8 cellular contexts compared by ENCODE assay signal in genomic region chr19:8396563-8397203, GRCh38. TPM values are rescaled to one million over a fixed set of nuclear protein-coding genes. Genes with fewer than 3 reads are reported as not detected.
DNase-seq lines count a peak whose midpoint lies in the region; ATAC-seq, FAIRE-seq and TF ChIP-seq lines count a peak whose summit lies in the region.

No MANE protein-coding gene starts in this region.

- FAIRE-seq in HepG2 (lab: Jason Lieb, UNC) = peak; percentile 23

- H2AFZ ChIP-seq in HepG2 (ENCODE audit: low read length) = no peak overlapping the region

- ATAC-seq in HepG2 (peak; percentile 48), HG02852 (IDR thresholded peaks at IDR 0.05; ENCODE audit: unreplicated experiment) (no peak)

- POLR2A ChIA-PET in HepG2 (lab: Yijun Ruan, JAX) = no interaction called here

- H3K9ac ChIP-seq in HepG2 (ENCODE audit: insufficient read depth, low read depth, low read length) = no peak overlapping the region

- H3K79me2 ChIP-seq in HepG2 (ENCODE audit: insufficient read depth, low read length) = peaks cover 46% of the 10 kb centered on the region

- H4K20me1 ChIP-seq in HepG2 (ENCODE audit: insufficient read depth, low read length) = peaks cover 6% of the 10 kb centered on the region

- no peaks in the 10 kb centered on the region for H3K27me3 ChIP-seq in HepG2 (ENCODE audit: control insufficient read depth in 1 of 2, insufficient read depth in 2 of 2, low read length in 2 of 2)

- no peak overlapping the region for H3K4me2 ChIP-seq in HepG2 (ENCODE audit: low read depth, low read length)

- in situ Hi-C loops in G401 (cut with HindIII; ENCODE audit: low sequenced_read_pairs) (no loop called here), HepG2 (cut with HindIII; ENCODE audit: extremely low pct_ligation_motif_present, low pct_unique_long_range_greater_than_20kb) (loop anchor here (5.0 kb wide), 1 partner anchor 44 kb away; no protein-coding TSS in a partner anchor)

- no peak overlapping the region for H3K4me3 ChIP-seq in HepG2 (replicated peaks in 1 of 3; ENCODE audit: insufficient read depth in 1 of 3, low read depth in 2 of 3, low read length in 3 of 3)

- H3K27ac ChIP-seq in cingulate gyrus (ENCODE audit: low read depth, low read length) (peak overlapping the region; percentile 99), HepG2 (ENCODE audit: extremely low read length, insufficient read depth, low read length) (no peak overlapping the region)

- H3K4me1 ChIP-seq in HepG2 (ENCODE audit: insufficient read depth, low read length) = peaks cover 55% of the 10 kb centered on the region

- intact Hi-C loops in HepG2 (cut with micrococcal nuclease; ENCODE audit: unreplicated experiment) = loop anchor here (1.0 kb wide), 1 partner anchor 42 kb away; no protein-coding TSS in a partner anchor

- H3K9me3 ChIP-seq in HepG2 (ENCODE audit: low read length) = no peaks in the 10 kb centered on the region

- peak; percentile 81 for TF ChIP-seq CTCF in HepG2 (CRISPR knock-in tag; IDR thresholded peaks at IDR 0.05)

- TF ChIP-seq POLR2A in HepG2 (IDR thresholded peaks at IDR 0.05; ENCODE audit: insufficient read depth in 1 of 2, low read depth in 2 of 2, low read length in 2 of 2) = no peak

- no peak for TF ChIP-seq EP300 in HepG2 (IDR thresholded peaks at IDR 0.05; ENCODE audit: low read depth in 2 of 2, low read length in 2 of 2)
- no peak for TF ChIP-seq EP300 in HepG2 (CRISPR knock-in tag; IDR thresholded peaks at IDR 0.05; ENCODE audit: borderline replicate concordance)

- no TSS peak for BruUV-seq in HepG2 (replicated peaks; lab: Mats Ljungman, UMichigan)

- TF ChIP-seq RAD21 in HepG2 (CRISPR knock-in tag; IDR thresholded peaks at IDR 0.05) = peak; percentile 71

- WGBS in HepG2 (ENCODE audit: low lambda C conversion rate) = 65% methylated on average over 16 of the region's 22 CpGs

- H3K36me3 ChIP-seq in HepG2 (replicated peaks in 1 of 2; ENCODE audit: control insufficient read depth in 1 of 2, insufficient read depth in 2 of 2, low read length in 2 of 2) = peaks cover 0 to 7% of the 10 kb centered on the region in 2 experiments; a peak in 1 of 5 replicates

- CTCF ChIA-PET in HepG2 (lab: Yijun Ruan, JAX; ENCODE audit: low intra/inter-chr PET ratio, low total read pairs) = interaction anchor here (1.5 to 2.7 kb wide), 2 partner anchors 42 to 49 kb away, joined by 5 to 35 read pairs; no protein-coding TSS in a partner anchor

- DNase-seq in G401 (ENCODE audit: low spot score) (peak; percentile 52), MV-4-11 (lab: John Stamatoyannopoulos, UW) (peak; percentile 52), HepG2 (ENCODE audit: low spot score) (peak; percentile 35), NCI-H446 treated with DMSO at 0.1 percent for 48 hours (lab: John Stamatoyannopoulos, UW) (no peak)
- peak; percentile 70 for DNase-seq in activated CD4-positive, alpha-beta T cell treated with anti-CD3 and anti-CD28 coated beads, Interleukin-2, amount 50 U/mL, for 1 hour
- peak; percentile 33 to 39 for DNase-seq in stimulated activated CD8-positive, alpha-beta memory T cell treated with anti-CD3 and anti-CD28 coated beads, Interleukin-15, amount 100 ng/mL, for 4 hours (ENCODE audit: low read depth in 2 of 2)

RNA-seq across cellular contexts. Expression of gene RAB11B, which starts 6.5 kb away (rescaled TPM):
- total RNA-seq in G401 (2014; rRNA removed; shearing (Covaris generic)) = 30.4 and 39.1 TPM in 2 replicates
- 6.0 and 11.5 TPM in 2 replicates for total RNA-seq in HepG2 (2016; rRNA removed; fragmentation: Illumina TruSeq; extraction: Trizol)
- 3.2 and 5.3 TPM in 2 replicates for total RNA-seq in HepG2 (2016; cell fraction: cytosol; rRNA removed; fragmentation: Illumina TruSeq; extraction: Trizol; ENCODE audit: low read depth)
- total RNA-seq in HepG2 (2016; cell fraction: insoluble cytoplasmic fraction; rRNA removed; fragmentation: Illumina TruSeq; extraction: Trizol) = 5.3 and 9.6 TPM in 2 replicates
- 5.5 and 8.1 TPM in 2 replicates for total RNA-seq in HepG2 (2016; cell fraction: membrane; rRNA removed; fragmentation: Illumina TruSeq; extraction: Trizol)
- total RNA-seq in HepG2 (2016; cell fraction: nucleus; rRNA removed; fragmentation: Illumina TruSeq; extraction: Trizol) = 10.6 and 12.6 TPM in 2 replicates
- polyA plus RNA-seq in HepG2 (2011; rRNA removed) = 28.4 and 39.6 TPM in 2 replicates
- polyA plus RNA-seq in HepG2 (2011; cell fraction: cytosol; rRNA removed) = 25.6 and 37.5 TPM in 2 replicates
- 145 and 155 TPM in 2 replicates for polyA plus RNA-seq in HepG2 (2011; cell fraction: nucleus; rRNA removed)
- polyA plus RNA-seq in HepG2 (2012) = 60.0 and 70.4 TPM in 2 replicates
- polyA plus RNA-seq in HepG2 (2016; cell fraction: cytosol; fragmentation: Illumina TruSeq; extraction: Trizol; ENCODE audit: low read depth) = 12.4 and 13.3 TPM in 2 replicates
- 42.9 and 48.7 TPM in 2 replicates for polyA plus RNA-seq in HepG2 (2016; cell fraction: insoluble cytoplasmic fraction; fragmentation: Illumina TruSeq; extraction: Trizol; ENCODE audit: low read depth)
- polyA plus RNA-seq in HepG2 (2016; cell fraction: membrane; fragmentation: Illumina TruSeq; extraction: Trizol; ENCODE audit: low read depth) = 18.3 and 20.3 TPM in 2 replicates
- polyA plus RNA-seq in HepG2 (2016; cell fraction: nucleus; fragmentation: Illumina TruSeq; extraction: Trizol; ENCODE audit: insufficient read depth, low read depth) = 54.5 and 58.9 TPM in 2 replicates
- polyA minus RNA-seq in HepG2 (2011; rRNA and poly(A)+ RNA removed; ENCODE audit: low replicate concordance) = 12.0 and 69.0 TPM in 2 replicates
- polyA minus RNA-seq in HepG2 (2011; cell fraction: cytosol; rRNA and poly(A)+ RNA removed) = 33.6 and 48.7 TPM in 2 replicates
- polyA minus RNA-seq in HepG2 (2011; cell fraction: nucleus; rRNA and poly(A)+ RNA removed) = 27.7 and 30.1 TPM in 2 replicates

RNA-seq across cellular contexts. Expression of gene MARCHF2, which starts 16.4 kb away (rescaled TPM):
- 45.4 and 49.0 TPM in 2 replicates for total RNA-seq in G401 (2014; rRNA removed; shearing (Covaris generic))
- 10.6 and 12.7 TPM in 2 replicates for total RNA-seq in HepG2 (2016; rRNA removed; fragmentation: Illumina TruSeq; extraction: Trizol)
- 59.6 and 64.1 TPM in 2 replicates for total RNA-seq in HepG2 (2016; cell fraction: cytosol; rRNA removed; fragmentation: Illumina TruSeq; extraction: Trizol; ENCODE audit: low read depth)
- total RNA-seq in HepG2 (2016; cell fraction: insoluble cytoplasmic fraction; rRNA removed; fragmentation: Illumina TruSeq; extraction: Trizol) = 8.2 and 12.9 TPM in 2 replicates
- total RNA-seq in HepG2 (2016; cell fraction: membrane; rRNA removed; fragmentation: Illumina TruSeq; extraction: Trizol) = 65.2 and 66.6 TPM in 2 replicates
- total RNA-seq in HepG2 (2016; cell fraction: nucleus; rRNA removed; fragmentation: Illumina TruSeq; extraction: Trizol) = 3.6 and 5.3 TPM in 2 replicates
- polyA plus RNA-seq in HepG2 (2011; rRNA removed) = 13.0 and 17.0 TPM in 2 replicates
- polyA plus RNA-seq in HepG2 (2011; cell fraction: cytosol; rRNA removed) = 21.1 and 28.3 TPM in 2 replicates
- 15.0 and 19.7 TPM in 2 replicates for polyA plus RNA-seq in HepG2 (2011; cell fraction: nucleus; rRNA removed)
- polyA plus RNA-seq in HepG2 (2012) = 6.7 and 12.0 TPM in 2 replicates
- polyA plus RNA-seq in HepG2 (2016; cell fraction: cytosol; fragmentation: Illumina TruSeq; extraction: Trizol; ENCODE audit: low read depth) = 74.4 and 75.7 TPM in 2 replicates
- polyA plus RNA-seq in HepG2 (2016; cell fraction: insoluble cytoplasmic fraction; fragmentation: Illumina TruSeq; extraction: Trizol; ENCODE audit: low read depth) = 8.3 and 8.9 TPM in 2 replicates
- polyA plus RNA-seq in HepG2 (2016; cell fraction: membrane; fragmentation: Illumina TruSeq; extraction: Trizol; ENCODE audit: low read depth) = 56.5 and 63.1 TPM in 2 replicates
- 8.7 and 13.2 TPM in 2 replicates for polyA plus RNA-seq in HepG2 (2016; cell fraction: nucleus; fragmentation: Illumina TruSeq; extraction: Trizol; ENCODE audit: insufficient read depth, low read depth)
- polyA minus RNA-seq in HepG2 (2011; rRNA and poly(A)+ RNA removed; ENCODE audit: low replicate concordance) = 5.3 and 38.3 TPM in 2 replicates
- 11.2 and 13.2 TPM in 2 replicates for polyA minus RNA-seq in HepG2 (2011; cell fraction: cytosol; rRNA and poly(A)+ RNA removed)
- polyA minus RNA-seq in HepG2 (2011; cell fraction: nucleus; rRNA and poly(A)+ RNA removed) = 2.3 and 8.2 TPM in 2 replicates

RNA-seq across cellular contexts. Expression of gene ANGPTL4, which starts 32.7 kb away (rescaled TPM):
- total RNA-seq in G401 (2014; rRNA removed; shearing (Covaris generic)) = 2.2 and 8.4 TPM in 2 replicates
- total RNA-seq in HepG2 (2016; rRNA removed; fragmentation: Illumina TruSeq; extraction: Trizol) = 0.20 and 0.80 TPM in 2 replicates
- 0.10 and 0.35 TPM in 2 replicates for total RNA-seq in HepG2 (2016; cell fraction: cytosol; rRNA removed; fragmentation: Illumina TruSeq; extraction: Trizol; ENCODE audit: low read depth)
- 0.27 and 0.80 TPM in 2 replicates for total RNA-seq in HepG2 (2016; cell fraction: insoluble cytoplasmic fraction; rRNA removed; fragmentation: Illumina TruSeq; extraction: Trizol)
- total RNA-seq in HepG2 (2016; cell fraction: membrane; rRNA removed; fragmentation: Illumina TruSeq; extraction: Trizol) = 0.48 and 0.71 TPM in 2 replicates
- 0.78 and 1.6 TPM in 2 replicates for total RNA-seq in HepG2 (2016; cell fraction: nucleus; rRNA removed; fragmentation: Illumina TruSeq; extraction: Trizol)
- 21.7 and 39.9 TPM in 2 replicates for polyA plus RNA-seq in HepG2 (2011; rRNA removed)
- polyA plus RNA-seq in HepG2 (2011; cell fraction: cytosol; rRNA removed) = 24.1 and 25.1 TPM in 2 replicates
- polyA plus RNA-seq in HepG2 (2011; cell fraction: nucleus; rRNA removed) = 62.7 and 74.1 TPM in 2 replicates
- polyA plus RNA-seq in HepG2 (2012) = 15.1 and 16.8 TPM in 2 replicates
- 0.22 and 0.23 TPM in 2 replicates for polyA plus RNA-seq in HepG2 (2016; cell fraction: cytosol; fragmentation: Illumina TruSeq; extraction: Trizol; ENCODE audit: low read depth)
- 0.29 and 0.58 TPM in 2 replicates for polyA plus RNA-seq in HepG2 (2016; cell fraction: insoluble cytoplasmic fraction; fragmentation: Illumina TruSeq; extraction: Trizol; ENCODE audit: low read depth)
- 0.19 TPM in 2 replicates for polyA plus RNA-seq in HepG2 (2016; cell fraction: membrane; fragmentation: Illumina TruSeq; extraction: Trizol; ENCODE audit: low read depth)
- 2.5 and 3.1 TPM in 2 replicates for polyA plus RNA-seq in HepG2 (2016; cell fraction: nucleus; fragmentation: Illumina TruSeq; extraction: Trizol; ENCODE audit: insufficient read depth, low read depth)
- polyA minus RNA-seq in HepG2 (2011; rRNA and poly(A)+ RNA removed; ENCODE audit: low replicate concordance) = 0.14 and 19.3 TPM in 2 replicates
- 14.2 and 17.5 TPM in 2 replicates for polyA minus RNA-seq in HepG2 (2011; cell fraction: cytosol; rRNA and poly(A)+ RNA removed)
- 14.4 and 18.8 TPM in 2 replicates for polyA minus RNA-seq in HepG2 (2011; cell fraction: nucleus; rRNA and poly(A)+ RNA removed)

RNA-seq across cellular contexts. Expression of gene HNRNPM, which starts 48.1 kb away (rescaled TPM):
- 101 and 123 TPM in 2 replicates for total RNA-seq in G401 (2014; rRNA removed; shearing (Covaris generic))
- total RNA-seq in HepG2 (2016; rRNA removed; fragmentation: Illumina TruSeq; extraction: Trizol) = 102 and 144 TPM in 2 replicates
- total RNA-seq in HepG2 (2016; cell fraction: cytosol; rRNA removed; fragmentation: Illumina TruSeq; extraction: Trizol; ENCODE audit: low read depth) = 28.1 and 31.3 TPM in 2 replicates
- 105 and 130 TPM in 2 replicates for total RNA-seq in HepG2 (2016; cell fraction: insoluble cytoplasmic fraction; rRNA removed; fragmentation: Illumina TruSeq; extraction: Trizol)
- total RNA-seq in HepG2 (2016; cell fraction: membrane; rRNA removed; fragmentation: Illumina TruSeq; extraction: Trizol) = 29.6 and 34.4 TPM in 2 replicates
- total RNA-seq in HepG2 (2016; cell fraction: nucleus; rRNA removed; fragmentation: Illumina TruSeq; extraction: Trizol) = 79.0 and 100 TPM in 2 replicates
- polyA plus RNA-seq in HepG2 (2011; rRNA removed) = 53.7 and 56.7 TPM in 2 replicates
- polyA plus RNA-seq in HepG2 (2011; cell fraction: cytosol; rRNA removed) = 57.0 and 126 TPM in 2 replicates
- polyA plus RNA-seq in HepG2 (2011; cell fraction: nucleus; rRNA removed) = 114 and 125 TPM in 2 replicates
- 107 and 138 TPM in 2 replicates for polyA plus RNA-seq in HepG2 (2012)
- polyA plus RNA-seq in HepG2 (2016; cell fraction: cytosol; fragmentation: Illumina TruSeq; extraction: Trizol; ENCODE audit: low read depth) = 12.0 and 13.3 TPM in 2 replicates
- 244 and 309 TPM in 2 replicates for polyA plus RNA-seq in HepG2 (2016; cell fraction: insoluble cytoplasmic fraction; fragmentation: Illumina TruSeq; extraction: Trizol; ENCODE audit: low read depth)
- 17.6 and 27.0 TPM in 2 replicates for polyA plus RNA-seq in HepG2 (2016; cell fraction: membrane; fragmentation: Illumina TruSeq; extraction: Trizol; ENCODE audit: low read depth)
- polyA plus RNA-seq in HepG2 (2016; cell fraction: nucleus; fragmentation: Illumina TruSeq; extraction: Trizol; ENCODE audit: insufficient read depth, low read depth) = 181 and 202 TPM in 2 replicates
- polyA minus RNA-seq in HepG2 (2011; rRNA and poly(A)+ RNA removed; ENCODE audit: low replicate concordance) = 64.5 and 120 TPM in 2 replicates
- 53.3 and 60.8 TPM in 2 replicates for polyA minus RNA-seq in HepG2 (2011; cell fraction: cytosol; rRNA and poly(A)+ RNA removed)
- polyA minus RNA-seq in HepG2 (2011; cell fraction: nucleus; rRNA and poly(A)+ RNA removed) = 85.2 and 90.0 TPM in 2 replicates

RNA-seq across cellular contexts. Expression of gene KANK3, which starts 53.6 kb away (rescaled TPM):
- 0.81 and 1.2 TPM in 2 replicates for total RNA-seq in G401 (2014; rRNA removed; shearing (Covaris generic))
- 0.15 and 0.18 TPM in 2 replicates for total RNA-seq in HepG2 (2016; rRNA removed; fragmentation: Illumina TruSeq; extraction: Trizol)
- total RNA-seq in HepG2 (2016; cell fraction: cytosol; rRNA removed; fragmentation: Illumina TruSeq; extraction: Trizol; ENCODE audit: low read depth) = not detected in 2 replicates
- total RNA-seq in HepG2 (2016; cell fraction: insoluble cytoplasmic fraction; rRNA removed; fragmentation: Illumina TruSeq; extraction: Trizol) = 0.06 and 0.35 TPM in 2 replicates
- 0.07 and 0.28 TPM in 2 replicates for total RNA-seq in HepG2 (2016; cell fraction: membrane; rRNA removed; fragmentation: Illumina TruSeq; extraction: Trizol)
- total RNA-seq in HepG2 (2016; cell fraction: nucleus; rRNA removed; fragmentation: Illumina TruSeq; extraction: Trizol) = 0.12 and 0.22 TPM in 2 replicates
- 0.20 and 0.73 TPM in 2 replicates for polyA plus RNA-seq in HepG2 (2011; rRNA removed)
- polyA plus RNA-seq in HepG2 (2011; cell fraction: cytosol; rRNA removed) = 0.32 and 0.46 TPM in 2 replicates
- 1.5 and 1.8 TPM in 2 replicates for polyA plus RNA-seq in HepG2 (2011; cell fraction: nucleus; rRNA removed)
- polyA plus RNA-seq in HepG2 (2012) = 0.27 and 0.32 TPM in 2 replicates
- not detected in 2 replicates for polyA plus RNA-seq in HepG2 (2016; cell fraction: cytosol; fragmentation: Illumina TruSeq; extraction: Trizol; ENCODE audit: low read depth)
- 0.22 TPM in 1 of 2 replicates, not detected in the other for polyA plus RNA-seq in HepG2 (2016; cell fraction: insoluble cytoplasmic fraction; fragmentation: Illumina TruSeq; extraction: Trizol; ENCODE audit: low read depth)
- 0.12 TPM in 1 of 2 replicates, not detected in the other for polyA plus RNA-seq in HepG2 (2016; cell fraction: membrane; fragmentation: Illumina TruSeq; extraction: Trizol; ENCODE audit: low read depth)
- 0.45 and 0.62 TPM in 2 replicates for polyA plus RNA-seq in HepG2 (2016; cell fraction: nucleus; fragmentation: Illumina TruSeq; extraction: Trizol; ENCODE audit: insufficient read depth, low read depth)
- 0.32 TPM in 1 of 2 replicates, not detected in the other for polyA minus RNA-seq in HepG2 (2011; rRNA and poly(A)+ RNA removed; ENCODE audit: low replicate concordance)
- polyA minus RNA-seq in HepG2 (2011; cell fraction: cytosol; rRNA and poly(A)+ RNA removed) = not detected in 2 replicates
- polyA minus RNA-seq in HepG2 (2011; cell fraction: nucleus; rRNA and poly(A)+ RNA removed) = 0.77 and 1.5 TPM in 2 replicates
